Comparison of ENCODE assay signal across 31 cellular contexts in genomic region chr11:116256155-116256554, GRCh38.
"Had no signal": no experiment of that assay in that cellular context is flagged by ENCODE, and none has a peak within 500 bp of the region (broad histone marks: within the 10 kb centered on the region; RNA-seq: fewer than 3 reads in every experiment).

No MANE protein-coding gene starts in this region.

- H3K36me3 Mint-ChIP-seq: activated CD4-positive, alpha-beta memory T cell treated with anti-CD3 and anti-CD28 coated beads for 36 hours; activated CD8-positive, alpha-beta memory T cell treated with anti-CD3 and anti-CD28 coated beads, Interleukin-2, amount 10 ng/mL, durations not matched to agents 7 days and 5 days; activated naive CD4-positive, alpha-beta T cell treated with anti-CD3 and anti-CD28 coated beads, Interleukin-2, amount 50 U/mL, for 24 hours; activated naive CD8-positive, alpha-beta T cell treated with anti-CD3 and anti-CD28 coated beads for 36 hours had no signal

- H3K4me1 Mint-ChIP-seq: activated CD4-positive, alpha-beta T cell treated with anti-CD3 and anti-CD28 coated beads for 36 hours; activated CD4-positive, alpha-beta T cell treated with anti-CD3 and anti-CD28 coated beads, Interleukin-2, amount 10 ng/mL, durations not matched to agents 24 days and 14 days; activated CD8-positive, alpha-beta memory T cell treated with anti-CD3 and anti-CD28 coated beads, Interleukin-2, amount 10 ng/mL, durations not matched to agents 7 days and 5 days; activated naive CD4-positive, alpha-beta T cell treated with anti-CD3 and anti-CD28 coated beads, Interleukin-2, amount 50 U/mL, for 24 hours; activated naive CD8-positive, alpha-beta T cell treated with anti-CD3 and anti-CD28 coated beads for 36 hours; activated naive CD8-positive, alpha-beta T cell treated with anti-CD3 and anti-CD28 coated beads, Interleukin-2, amount 50 U/mL, for 24 hours had no signal

- H3K27me3 ChIP-seq: body of pancreas, cardiac muscle cell, colonic mucosa had no signal

- ATAC-seq: activated CD4-positive, alpha-beta T cell treated with anti-CD3 and anti-CD28 coated beads for 36 hours; activated CD8-positive, alpha-beta memory T cell treated with anti-CD3 and anti-CD28 coated beads, Interleukin-2, amount 10 ng/mL, durations not matched to agents 7 days and 5 days; activated CD8-positive, alpha-beta T cell treated with anti-CD3 and anti-CD28 coated beads, Interleukin-2, amount 10 ng/mL, durations not matched to agents 7 days and 5 days; activated naive CD8-positive, alpha-beta T cell treated with anti-CD3 and anti-CD28 coated beads, Interleukin-2, amount 50 U/mL, for 24 hours; body of pancreas; esophagus mucosa had no signal

- H3K9me3 ChIP-seq: adrenal gland, body of pancreas, breast epithelium, colonic mucosa had no signal

- H3K27ac ChIP-seq: adrenal gland, body of pancreas, breast epithelium, cardiac muscle cell, colonic mucosa had no signal

- H3K27me3 Mint-ChIP-seq: activated CD4-positive, alpha-beta T cell treated with anti-CD3 and anti-CD28 coated beads, Interleukin-2, amount 10 ng/mL, durations not matched to agents 24 days and 14 days; activated CD8-positive, alpha-beta memory T cell treated with anti-CD3 and anti-CD28 coated beads, Interleukin-2, amount 10 ng/mL, durations not matched to agents 7 days and 5 days had no signal

- H3K27ac Mint-ChIP-seq: activated CD4-positive, alpha-beta memory T cell treated with anti-CD3 and anti-CD28 coated beads for 36 hours; activated CD4-positive, alpha-beta T cell treated with anti-CD3 and anti-CD28 coated beads for 36 hours; activated CD4-positive, alpha-beta T cell treated with anti-CD3 and anti-CD28 coated beads, Interleukin-2, amount 10 ng/mL, durations not matched to agents 24 days and 14 days; activated CD8-positive, alpha-beta memory T cell treated with anti-CD3 and anti-CD28 coated beads, Interleukin-2, amount 10 ng/mL, durations not matched to agents 7 days and 5 days; activated CD8-positive, alpha-beta T cell treated with anti-CD3 and anti-CD28 coated beads, Interleukin-2, amount 10 ng/mL, durations not matched to agents 7 days and 5 days; activated naive CD4-positive, alpha-beta T cell treated with anti-CD3 and anti-CD28 coated beads for 36 hours; activated naive CD4-positive, alpha-beta T cell treated with anti-CD3 and anti-CD28 coated beads, Interleukin-2, amount 50 U/mL, for 24 hours; activated naive CD8-positive, alpha-beta T cell treated with anti-CD3 and anti-CD28 coated beads for 36 hours; activated naive CD8-positive, alpha-beta T cell treated with anti-CD3 and anti-CD28 coated beads, Interleukin-2, amount 50 U/mL, for 24 hours; activated T-helper 1 cell treated with anti-CD3 and anti-CD28 coated beads, Interleukin-12 subunit alpha, Interleukin-12 subunit beta, Interleukin-2, Interleukin-4 antibody, amounts not matched to agents 30 ng/mL and 10 ng/mL and 1 ng/mL, durations not matched to agents 14 hours and 24 hours and 36 hours; activated T-helper 2 cell treated with anti-CD3 and anti-CD28 coated beads, Interferon-gamma antibody, Interleukin-2, Interleukin-4, amounts not matched to agents 10 μg/mL and 5 μg/mL and 100 μg/mL, durations not matched to agents 14 hours and 24 hours and 36 hours had no signal

- H3K4me1 ChIP-seq: adrenal gland, body of pancreas, breast epithelium, colonic mucosa had no signal

- H3K4me3 Mint-ChIP-seq: activated CD4-positive, alpha-beta memory T cell treated with anti-CD3 and anti-CD28 coated beads for 36 hours; activated CD4-positive, alpha-beta T cell treated with anti-CD3 and anti-CD28 coated beads for 36 hours; activated CD4-positive, alpha-beta T cell treated with anti-CD3 and anti-CD28 coated beads, Interleukin-2, amount 10 ng/mL, durations not matched to agents 24 days and 14 days; activated CD8-positive, alpha-beta memory T cell treated with anti-CD3 and anti-CD28 coated beads, Interleukin-2, amount 10 ng/mL, durations not matched to agents 7 days and 5 days; activated CD8-positive, alpha-beta T cell treated with anti-CD3 and anti-CD28 coated beads, Interleukin-2, amount 10 ng/mL, durations not matched to agents 7 days and 5 days; activated naive CD4-positive, alpha-beta T cell treated with anti-CD3 and anti-CD28 coated beads for 36 hours; activated naive CD4-positive, alpha-beta T cell treated with anti-CD3 and anti-CD28 coated beads, Interleukin-2, amount 50 U/mL, for 24 hours; activated naive CD8-positive, alpha-beta T cell treated with anti-CD3 and anti-CD28 coated beads for 36 hours; activated naive CD8-positive, alpha-beta T cell treated with anti-CD3 and anti-CD28 coated beads, Interleukin-2, amount 50 U/mL, for 24 hours; activated T-helper 1 cell treated with anti-CD3 and anti-CD28 coated beads, Interleukin-12 subunit alpha, Interleukin-12 subunit beta, Interleukin-2, Interleukin-4 antibody, amounts not matched to agents 30 ng/mL and 10 ng/mL and 1 ng/mL, durations not matched to agents 14 hours and 24 hours and 36 hours had no signal

- H3K9me3 Mint-ChIP-seq: activated CD4-positive, alpha-beta memory T cell treated with anti-CD3 and anti-CD28 coated beads for 36 hours; activated CD4-positive, alpha-beta T cell treated with anti-CD3 and anti-CD28 coated beads, Interleukin-2, amount 10 ng/mL, durations not matched to agents 24 days and 14 days; activated naive CD4-positive, alpha-beta T cell treated with anti-CD3 and anti-CD28 coated beads for 36 hours; activated naive CD4-positive, alpha-beta T cell treated with anti-CD3 and anti-CD28 coated beads, Interleukin-2, amount 50 U/mL, for 24 hours; activated naive CD8-positive, alpha-beta T cell treated with anti-CD3 and anti-CD28 coated beads, Interleukin-2, amount 50 U/mL, for 24 hours; activated T-helper 1 cell treated with anti-CD3 and anti-CD28 coated beads, Interleukin-12 subunit alpha, Interleukin-12 subunit beta, Interleukin-2, Interleukin-4 antibody, amounts not matched to agents 30 ng/mL and 10 ng/mL and 1 ng/mL, durations not matched to agents 14 hours and 24 hours and 36 hours; activated T-helper 2 cell treated with anti-CD3 and anti-CD28 coated beads, Interferon-gamma antibody, Interleukin-2, Interleukin-4, amounts not matched to agents 10 μg/mL and 5 μg/mL and 100 μg/mL, durations not matched to agents 14 hours and 24 hours and 36 hours had no signal

- DNase-seq: activated CD4-positive, alpha-beta memory T cell treated with anti-CD3 and anti-CD28 coated beads for 36 hours; activated CD4-positive, alpha-beta T cell treated with anti-CD3 and anti-CD28 coated beads for 36 hours; activated CD4-positive, alpha-beta T cell treated with anti-CD3 and anti-CD28 coated beads, Interleukin-2, amount 10 ng/mL, durations not matched to agents 24 days and 14 days; activated CD4-positive, CD25-positive, alpha-beta regulatory T cell; activated CD4-positive, CD25-positive, alpha-beta regulatory T cell treated with anti-CD3 and anti-CD28 coated beads, Interleukin-2, amount 50 U/mL, for 72 hours; activated CD8-positive, alpha-beta memory T cell treated with anti-CD3 and anti-CD28 coated beads, Interleukin-2, amount 10 ng/mL, durations not matched to agents 7 days and 5 days; activated CD8-positive, alpha-beta memory T cell treated with anti-CD3 and anti-CD28 coated beads, Interleukin-2, amount 50 U/mL, for 4 hours; activated CD8-positive, alpha-beta T cell treated with anti-CD3 and anti-CD28 coated beads, Interleukin-2, amount 10 ng/mL, durations not matched to agents 7 days and 5 days; activated effector memory CD4-positive, alpha-beta T cell treated with anti-CD3 and anti-CD28 coated beads, Interleukin-2, amount 50 U/mL, for 16 hours; activated naive CD4-positive, alpha-beta T cell treated with anti-CD3 and anti-CD28 coated beads for 36 hours; activated naive CD8-positive, alpha-beta T cell treated with anti-CD3 and anti-CD28 coated beads for 36 hours; activated naive CD8-positive, alpha-beta T cell treated with anti-CD3 and anti-CD28 coated beads, Interleukin-2, amount 50 U/mL, for 24 hours; activated T-cell treated with anti-CD3 and anti-CD28 coated beads, Interleukin-2, amount 50 U/mL, for 1 hour; activated T-cell treated with anti-CD3 and anti-CD28 coated beads, Interleukin-2, amount 50 U/mL, for 48 hours; adrenal gland; amygdala; aorta; body of pancreas; central memory CD4-positive, alpha-beta T cell; cerebellar nuclear complex; colonic mucosa; effector CD8-positive, alpha-beta T cell; foreskin fibroblast; head of caudate nucleus; T-helper 2 cell had no signal

- H3K4me3 ChIP-seq: adrenal gland, body of pancreas, breast epithelium, cardiac muscle cell, colonic mucosa had no signal

- H3K36me3 ChIP-seq: adrenal gland, breast epithelium, cardiac muscle cell, colonic mucosa had no signal
